In the genomic region with DNA sequence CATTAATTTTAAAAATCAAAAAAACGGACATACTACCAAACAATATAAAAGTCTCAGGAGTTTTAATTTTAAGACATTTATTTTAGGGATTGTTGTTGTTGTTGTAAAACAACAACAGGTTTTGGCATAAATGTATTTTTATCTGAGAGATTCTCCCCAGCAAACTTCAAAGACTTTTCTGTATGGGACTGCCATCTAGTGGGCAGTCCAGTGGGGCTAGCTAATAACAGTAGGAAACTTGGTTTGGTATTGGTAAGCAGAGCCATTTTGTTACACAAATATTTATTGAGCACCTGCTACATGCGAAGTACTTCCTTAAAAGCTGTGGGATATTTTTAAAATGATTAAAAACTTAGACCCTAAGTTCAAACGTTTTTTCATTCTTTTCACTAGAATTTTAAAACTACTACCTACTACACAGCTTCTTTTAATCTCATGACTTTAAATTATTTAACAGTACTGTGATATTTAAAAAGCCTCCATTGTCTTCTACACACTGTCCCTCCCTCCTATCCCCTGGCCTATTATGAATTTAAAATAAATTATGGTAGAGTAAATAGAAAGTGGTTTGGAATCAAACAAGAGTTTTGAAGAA, we compare ENCODE assay signal across 9 cellular contexts.
DNase-seq lines count a peak whose midpoint lies in the region; ATAC-seq and TF ChIP-seq lines count a peak whose summit lies in the region.
"Had no signal": no experiment of that assay in that cellular context is flagged by ENCODE, and none has a peak within 500 bp of the region (broad histone marks: within the 10 kb centered on the region; RNA-seq: fewer than 3 reads in every experiment).

No MANE protein-coding gene starts in this region.

- POLR2A ChIA-PET in activated CD4-positive, alpha-beta T cell treated with anti-CD3 and anti-CD28 coated beads for 36 hours (lab: Charles Lee) = no interaction called here
- POLR2A ChIA-PET in WTC11 (lab: Charles Lee) = no interaction called here
- POLR2A ChIA-PET in CD8-positive, alpha-beta T cell (lab: Charles Lee) = no interaction called here

- no peaks in the 10 kb centered on the region for H3K4me1 Mint-ChIP-seq in activated CD4-positive, alpha-beta T cell treated with anti-CD3 and anti-CD28 coated beads for 36 hours
- H3K4me1 Mint-ChIP-seq in WTC11 = peaks cover 10% of the 10 kb centered on the region
- no peaks in the 10 kb centered on the region for H3K4me1 Mint-ChIP-seq in CD8-positive, alpha-beta T cell (ENCODE audit: low read depth)

- intact Hi-C loops in activated CD4-positive, alpha-beta T cell treated with anti-CD3 and anti-CD28 coated beads for 36 hours (cut with DNase I, micrococcal nuclease) = loop anchor here in 1 of 2 experiments (5.0 kb wide), 1 partner anchor 1292 kb away; a partner anchor contains a TSS
- intact Hi-C loops in CD8-positive, alpha-beta T cell (cut with DNase I, micrococcal nuclease) = no loop called here

- H3K9me3 ChIP-seq in CD8-positive, alpha-beta T cell (ENCODE audit: low read length) = no peaks in the 10 kb centered on the region

- no peak overlapping the region for H3K4me3 Mint-ChIP-seq in activated CD4-positive, alpha-beta T cell treated with anti-CD3 and anti-CD28 coated beads for 36 hours
- no peak overlapping the region for H3K4me3 Mint-ChIP-seq in WTC11
- H3K4me3 Mint-ChIP-seq in CD8-positive, alpha-beta T cell = no peak overlapping the region
- H3K4me3 Mint-ChIP-seq: activated naive CD8-positive, alpha-beta T cell had no signal

- no peaks in the 10 kb centered on the region for H3K27me3 ChIP-seq in CD8-positive, alpha-beta T cell (ENCODE audit: insufficient read depth, low read length)

- no peak for ATAC-seq in activated CD4-positive, alpha-beta T cell treated with anti-CD3 and anti-CD28 coated beads for 36 hours
- peak; percentile 74 for ATAC-seq in WTC11
- no peak for ATAC-seq in HG03196 (IDR thresholded peaks at IDR 0.05; ENCODE audit: unreplicated experiment)
- no peak for ATAC-seq in CD8-positive, alpha-beta T cell

- no peaks in the 10 kb centered on the region for H3K36me3 ChIP-seq in CD8-positive, alpha-beta T cell (ENCODE audit: insufficient read depth, low read length)

- TF ChIP-seq CTCF in WTC11 (IDR thresholded peaks at IDR 0.05) = peak; percentile 38; the same call in 1 of the 2 replicates
- TF ChIP-seq CTCF in CD8-positive, alpha-beta T cell (IDR thresholded peaks at IDR 0.05) = no peak

- H3K4me3 ChIP-seq in CD8-positive, alpha-beta T cell (ENCODE audit: low read depth, low read length) = no peak overlapping the region

- H3K27ac Mint-ChIP-seq in activated CD4-positive, alpha-beta T cell treated with anti-CD3 and anti-CD28 coated beads for 36 hours = no peak overlapping the region
- no peak overlapping the region for H3K27ac Mint-ChIP-seq in WTC11
- no peak overlapping the region for H3K27ac Mint-ChIP-seq in CD8-positive, alpha-beta T cell
- H3K27ac Mint-ChIP-seq: activated naive CD8-positive, alpha-beta T cell had no signal

- no peaks in the 10 kb centered on the region for H3K36me3 Mint-ChIP-seq in activated CD4-positive, alpha-beta T cell treated with anti-CD3 and anti-CD28 coated beads for 36 hours (ENCODE audit: low read depth)
- no peaks in the 10 kb centered on the region for H3K36me3 Mint-ChIP-seq in WTC11
- no peaks in the 10 kb centered on the region for H3K36me3 Mint-ChIP-seq in CD8-positive, alpha-beta T cell
- H3K36me3 Mint-ChIP-seq: activated naive CD8-positive, alpha-beta T cell had no signal

- H3K9me3 Mint-ChIP-seq in activated CD4-positive, alpha-beta T cell treated with anti-CD3 and anti-CD28 coated beads for 36 hours (ENCODE audit: low read depth) = no peaks in the 10 kb centered on the region
- no peaks in the 10 kb centered on the region for H3K9me3 Mint-ChIP-seq in WTC11
- peaks cover 2% of the 10 kb centered on the region for H3K9me3 Mint-ChIP-seq in CD8-positive, alpha-beta T cell

- CTCF ChIA-PET in activated CD4-positive, alpha-beta T cell treated with anti-CD3 and anti-CD28 coated beads for 36 hours (lab: Charles Lee) = interaction anchor here (1.0 kb wide), 1 partner anchor 611 kb away, joined by 3 read pairs; no protein-coding TSS in a partner anchor
- CTCF ChIA-PET in WTC11 (lab: Charles Lee) = interaction anchor here (1.0 to 3.0 kb wide), 5 partner anchors 10 to 381 kb away, joined by 3 to 23 read pairs (median 3); no protein-coding TSS in a partner anchor
- CTCF ChIA-PET in CD8-positive, alpha-beta T cell (lab: Charles Lee) = no interaction called here

- H3K4me1 ChIP-seq in CD8-positive, alpha-beta T cell (ENCODE audit: insufficient read depth, low read length) = no peaks in the 10 kb centered on the region

- no peaks in the 10 kb centered on the region for H3K27me3 Mint-ChIP-seq in activated CD4-positive, alpha-beta T cell treated with anti-CD3 and anti-CD28 coated beads for 36 hours
- H3K27me3 Mint-ChIP-seq in WTC11 (ENCODE audit: low read depth) = no peaks in the 10 kb centered on the region
- no peaks in the 10 kb centered on the region for H3K27me3 Mint-ChIP-seq in CD8-positive, alpha-beta T cell (ENCODE audit: low read depth)
- H3K27me3 Mint-ChIP-seq: activated naive CD8-positive, alpha-beta T cell had no signal

- DNase-seq in activated CD4-positive, alpha-beta T cell treated with anti-CD3 and anti-CD28 coated beads for 36 hours = peak; percentile 5
- no peak for DNase-seq in activated CD4-positive, alpha-beta T cell treated with anti-CD3 and anti-CD28 coated beads, Interleukin-2, amount 50 U/mL, for 48 hours
- DNase-seq in Kasumi-1 (lab: John Stamatoyannopoulos, UW) (peak; percentile 35 to 54), WTC11 (ENCODE audit: low spot score) (peak; percentile 20), iPS-NIHi7 (ENCODE audit: extremely low spot score) (peak; percentile 44), NCI-H1105 treated with DMSO at 0.1 percent for 48 hours (lab: John Stamatoyannopoulos, UW) (no peak)
- no peak for DNase-seq in CD8-positive, alpha-beta T cell

- H3K27ac ChIP-seq in CD8-positive, alpha-beta T cell (ENCODE audit: low read depth, low read length) = no peak overlapping the region

TF ChIP-seq in WTC11, 78 proteins besides CTCF, POLR2A, EP300 and RAD21 (continues in another document):
- no peak for TF ChIP-seq ZNF396 (CRISPR knock-in tag; IDR thresholded peaks at IDR 0.05; ENCODE audit: borderline replicate concordance)
- TF ChIP-seq, protein P1, sequence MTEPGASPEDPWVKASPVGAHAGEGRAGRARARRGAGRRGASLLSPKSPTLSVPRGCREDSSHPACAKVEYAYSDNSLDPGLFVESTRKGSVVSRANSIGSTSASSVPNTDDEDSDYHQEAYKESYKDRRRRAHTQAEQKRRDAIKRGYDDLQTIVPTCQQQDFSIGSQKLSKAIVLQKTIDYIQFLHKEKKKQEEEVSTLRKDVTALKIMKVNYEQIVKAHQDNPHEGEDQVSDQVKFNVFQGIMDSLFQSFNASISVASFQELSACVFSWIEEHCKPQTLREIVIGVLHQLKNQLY (CRISPR knock-in tag; IDR thresholded peaks at IDR 0.05) = no peak
- no peak for TF ChIP-seq TP53 (CRISPR knock-in tag; IDR thresholded peaks at IDR 0.05)
- TF ChIP-seq, protein P2, sequence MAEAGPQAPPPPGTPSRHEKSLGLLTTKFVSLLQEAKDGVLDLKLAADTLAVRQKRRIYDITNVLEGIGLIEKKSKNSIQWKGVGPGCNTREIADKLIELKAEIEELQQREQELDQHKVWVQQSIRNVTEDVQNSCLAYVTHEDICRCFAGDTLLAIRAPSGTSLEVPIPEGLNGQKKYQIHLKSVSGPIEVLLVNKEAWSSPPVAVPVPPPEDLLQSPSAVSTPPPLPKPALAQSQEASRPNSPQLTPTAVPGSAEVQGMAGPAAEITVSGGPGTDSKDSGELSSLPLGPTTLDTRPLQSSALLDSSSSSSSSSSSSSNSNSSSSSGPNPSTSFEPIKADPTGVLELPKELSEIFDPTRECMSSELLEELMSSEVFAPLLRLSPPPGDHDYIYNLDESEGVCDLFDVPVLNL (CRISPR knock-in tag; IDR thresholded peaks at IDR 0.05; ENCODE audit: borderline replicate concordance, low read depth) = no peak
- TF ChIP-seq TEAD1 (CRISPR knock-in tag; IDR thresholded peaks at IDR 0.05) = no peak
- TF ChIP-seq ZNF416 (CRISPR knock-in tag; IDR thresholded peaks at IDR 0.05) = no peak
- TF ChIP-seq NR2C2 (CRISPR knock-in tag; IDR thresholded peaks at IDR 0.05) = no peak
- TF ChIP-seq, protein P3, sequence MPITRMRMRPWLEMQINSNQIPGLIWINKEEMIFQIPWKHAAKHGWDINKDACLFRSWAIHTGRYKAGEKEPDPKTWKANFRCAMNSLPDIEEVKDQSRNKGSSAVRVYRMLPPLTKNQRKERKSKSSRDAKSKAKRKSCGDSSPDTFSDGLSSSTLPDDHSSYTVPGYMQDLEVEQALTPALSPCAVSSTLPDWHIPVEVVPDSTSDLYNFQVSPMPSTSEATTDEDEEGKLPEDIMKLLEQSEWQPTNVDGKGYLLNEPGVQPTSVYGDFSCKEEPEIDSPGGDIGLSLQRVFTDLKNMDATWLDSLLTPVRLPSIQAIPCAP (CRISPR knock-in tag; IDR thresholded peaks at IDR 0.05) = no peak
- TF ChIP-seq ETV6 (CRISPR knock-in tag; IDR thresholded peaks at IDR 0.05) = no peak
- no peak for TF ChIP-seq CBFB (CRISPR knock-in tag; IDR thresholded peaks at IDR 0.05; ENCODE audit: low read depth)
- no peak for TF ChIP-seq TEAD4 (CRISPR knock-in tag; IDR thresholded peaks at IDR 0.05)
- TF ChIP-seq, protein P4, sequence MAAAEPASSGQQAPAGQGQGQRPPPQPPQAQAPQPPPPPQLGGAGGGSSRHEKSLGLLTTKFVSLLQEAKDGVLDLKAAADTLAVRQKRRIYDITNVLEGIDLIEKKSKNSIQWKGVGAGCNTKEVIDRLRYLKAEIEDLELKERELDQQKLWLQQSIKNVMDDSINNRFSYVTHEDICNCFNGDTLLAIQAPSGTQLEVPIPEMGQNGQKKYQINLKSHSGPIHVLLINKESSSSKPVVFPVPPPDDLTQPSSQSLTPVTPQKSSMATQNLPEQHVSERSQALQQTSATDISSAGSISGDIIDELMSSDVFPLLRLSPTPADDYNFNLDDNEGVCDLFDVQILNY (CRISPR knock-in tag; IDR thresholded peaks at IDR 0.05) = no peak
- TF ChIP-seq, protein P5, sequence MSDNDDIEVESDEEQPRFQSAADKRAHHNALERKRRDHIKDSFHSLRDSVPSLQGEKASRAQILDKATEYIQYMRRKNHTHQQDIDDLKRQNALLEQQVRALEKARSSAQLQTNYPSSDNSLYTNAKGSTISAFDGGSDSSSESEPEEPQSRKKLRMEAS (CRISPR knock-in tag; IDR thresholded peaks at IDR 0.05) = no peak
- TF ChIP-seq ZNF138 (CRISPR knock-in tag; conservative IDR thresholded peaks at IDR 0.05) = no peak
- no peak for TF ChIP-seq NR3C1 (CRISPR knock-in tag; conservative IDR thresholded peaks at IDR 0.05; ENCODE audit: low read depth)
- TF ChIP-seq ZNF219 (CRISPR knock-in tag; IDR thresholded peaks at IDR 0.05; ENCODE audit: borderline replicate concordance) = no peak
- TF ChIP-seq IRF2 (CRISPR knock-in tag; IDR thresholded peaks at IDR 0.05; ENCODE audit: borderline replicate concordance, low read depth) = no peak
- TF ChIP-seq SMAD3 (CRISPR knock-in tag; IDR thresholded peaks at IDR 0.05; ENCODE audit: borderline replicate concordance) = no peak

Comparison
In these comparisons a context has a peak if more than half of its experiments do, and no peak if none do; other contexts are left out.
1. DNase-seq: peak in activated CD4-positive, alpha-beta T cell treated with anti-CD3 and anti-CD28 coated beads for 36 hours (single experiment), Kasumi-1 (2 of 2), WTC11 (single experiment) and iPS-NIHi7 (single experiment); none in activated CD4-positive, alpha-beta T cell treated with anti-CD3 and anti-CD28 coated beads, Interleukin-2, amount 50 U/mL, for 48 hours (0 of 2), NCI-H1105 treated with DMSO at 0.1 percent for 48 hours (single experiment) and CD8-positive, alpha-beta T cell (0 of 7).